Comparison of ENCODE assay signal across 9 cellular contexts in the genomic region with DNA sequence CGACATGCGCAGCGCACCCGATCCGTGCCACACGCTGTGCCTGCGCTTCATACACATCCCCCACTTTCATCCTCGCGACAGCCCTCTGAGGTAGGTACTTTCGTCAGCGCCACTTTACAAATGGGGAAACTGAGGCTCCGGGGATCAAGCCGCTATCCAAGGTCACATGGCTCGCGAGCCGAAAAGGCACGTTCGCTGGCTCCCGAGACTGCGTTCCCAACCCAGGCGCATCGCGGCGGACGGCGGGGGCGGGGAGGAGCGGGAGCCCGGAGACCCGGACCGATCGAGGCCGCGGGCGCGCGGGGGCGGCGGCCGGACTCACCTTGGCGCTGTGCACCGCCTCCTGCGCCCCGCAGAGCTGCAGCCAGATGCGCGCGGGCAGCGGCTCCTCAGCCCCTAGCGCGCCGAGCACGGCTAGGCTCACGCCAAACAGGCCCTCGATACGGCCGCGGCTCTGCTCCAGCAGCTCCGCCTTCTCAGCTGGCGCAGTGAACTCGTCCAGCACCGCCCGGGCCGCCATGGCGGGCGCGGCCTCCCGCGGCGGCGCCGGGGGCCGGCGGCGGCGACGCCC. TPM values are rescaled to one million over a fixed set of nuclear protein-coding genes. Genes with fewer than 3 reads are reported as not detected.
DNase-seq lines count a peak whose midpoint lies in the region; ATAC-seq, FAIRE-seq and TF ChIP-seq lines count a peak whose summit lies in the region.
"Had no signal": no experiment of that assay in that cellular context is flagged by ENCODE, and none has a peak within 500 bp of the region (broad histone marks: within the 10 kb centered on the region; RNA-seq: fewer than 3 reads in every experiment).

No MANE protein-coding gene starts in this region.

- no peaks in the 10 kb centered on the region for H3K9me3 Mint-ChIP-seq in WTC11
- H3K9me3 Mint-ChIP-seq: dendritic cell treated with granulocyte-macrophage colony-stimulating factor and Interleukin-4, amounts not matched to agents 40 ng/mL and 50 ng/mL, for 4 days had no signal

- peak; percentile 51 for FAIRE-seq in GM12892 (lab: Jason Lieb, UNC)

- no peaks in the 10 kb centered on the region for H3K9me3 ChIP-seq in effector memory CD4-positive, alpha-beta T cell (ENCODE audit: control insufficient read depth, low read length)
- no peaks in the 10 kb centered on the region for H3K9me3 ChIP-seq in mesodermal cell (ENCODE audit: control insufficient read depth, low read length)

- H3K4me1 Mint-ChIP-seq in WTC11, result peaks cover 42% of the 10 kb centered on the region

- H3K36me3 ChIP-seq in H7 (replicated peaks; ENCODE audit: control insufficient read depth, insufficient read depth, low read length), result no peaks in the 10 kb centered on the region
- no peaks in the 10 kb centered on the region for H3K36me3 ChIP-seq in effector memory CD4-positive, alpha-beta T cell (ENCODE audit: control insufficient read depth, insufficient read depth, low read length)
- peaks cover 25% of the 10 kb centered on the region for H3K36me3 ChIP-seq in mesodermal cell (ENCODE audit: control insufficient read depth, insufficient read depth, low read length)

- TF ChIP-seq POLR2A in GM12892 (IDR thresholded peaks at IDR 0.05; ENCODE audit: low read depth, low read length), result 0 out of 2 replicates have a peak, but pooled peaks have one; percentile 4

- H3K27ac Mint-ChIP-seq in WTC11, result peak overlapping the region; percentile 90
- H3K27ac Mint-ChIP-seq: dendritic cell treated with granulocyte-macrophage colony-stimulating factor and Interleukin-4, amounts not matched to agents 40 ng/mL and 50 ng/mL, for 4 days had no signal

- H3K4me1 ChIP-seq in effector memory CD4-positive, alpha-beta T cell (ENCODE audit: control insufficient read depth, insufficient read depth, low read length, poor library complexity, severe bottlenecking), result peaks cover 36% of the 10 kb centered on the region
- peaks cover 27% of the 10 kb centered on the region for H3K4me1 ChIP-seq in mesodermal cell (ENCODE audit: control insufficient read depth, insufficient read depth, low read length, poor library complexity, severe bottlenecking)

- H3K27me3 Mint-ChIP-seq in WTC11 (ENCODE audit: low read depth), result no peaks in the 10 kb centered on the region
- H3K27me3 Mint-ChIP-seq: dendritic cell treated with granulocyte-macrophage colony-stimulating factor and Interleukin-4, amounts not matched to agents 40 ng/mL and 50 ng/mL, for 4 days had no signal

- 0% methylated on average over 49 to 54 of the region's 76 CpGs for WGBS in mesodermal cell (ENCODE audit: insufficient coverage in 2 of 2), 2 experiments

- CTCF ChIA-PET in WTC11 (lab: Charles Lee), result interaction anchor here (6.3 kb wide), 1 partner anchor 14 kb away, joined by 90 read pairs; no protein-coding TSS in a partner anchor

- DNase-seq in GM12892 (ENCODE audit: insufficient read length) (peak; percentile 45), H7 (peak; percentile 70), LoVo (ENCODE audit: low spot score) (peak; percentile 16), WTC11 (ENCODE audit: low spot score) (peak; percentile 56), superior temporal gyrus (ENCODE audit: extremely low spot score) (peak; percentile 19), SKM-1 (lab: John Stamatoyannopoulos, UW; ENCODE audit: unreplicated experiment) (no peak)
- DNase-seq in effector memory CD4-positive, alpha-beta T cell, result peak in 2 of 3 donors; percentile 12 to 29

- peak overlapping the region; percentile 48 for H3K4me3 Mint-ChIP-seq in WTC11

- H3K27ac ChIP-seq in effector memory CD4-positive, alpha-beta T cell (ENCODE audit: insufficient read depth, low read length, poor library complexity, severe bottlenecking), result peak overlapping the region; percentile 95
- H3K27ac ChIP-seq in mesodermal cell (ENCODE audit: low read depth, low read length, severe bottlenecking), result peak overlapping the region; percentile 96

- TF ChIP-seq CTCF in WTC11 (IDR thresholded peaks at IDR 0.05), result no peak

- POLR2A ChIA-PET in WTC11 (lab: Charles Lee), result interaction anchor here (0.7 kb wide), 1 partner anchor 14 kb away, joined by 3 read pairs; no protein-coding TSS in a partner anchor

- H3K27me3 ChIP-seq in H7 (ENCODE audit: control insufficient read depth, insufficient read depth, low read length), result no peaks in the 10 kb centered on the region
- H3K27me3 ChIP-seq in effector memory CD4-positive, alpha-beta T cell (replicated peaks; ENCODE audit: control insufficient read depth, insufficient read depth, low read length, poor library complexity, severe bottlenecking), result no peaks in the 10 kb centered on the region

- ATAC-seq in WTC11, result peak; percentile 27

- H3K36me3 Mint-ChIP-seq in WTC11, result peaks cover 2% of the 10 kb centered on the region; the same call in 1 of the 2 replicates

- H3K4me3 ChIP-seq in H7 (ENCODE audit: insufficient read depth, low read depth, low read length) (peak overlapping the region; percentile 83), mesodermal cell (ENCODE audit: extremely low read depth, insufficient read depth, low read length, poor library complexity, severe bottlenecking) (peak overlapping the region; percentile 92)
- H3K4me3 ChIP-seq in effector memory CD4-positive, alpha-beta T cell (ENCODE audit: insufficient read depth, low read depth, low read length, poor library complexity, severe bottlenecking), result peak overlapping the region; percentile 83

TF ChIP-seq in WTC11, 78 proteins besides CTCF, POLR2A, EP300 and RAD21 (continues in another document):
- TF ChIP-seq, protein P1, sequence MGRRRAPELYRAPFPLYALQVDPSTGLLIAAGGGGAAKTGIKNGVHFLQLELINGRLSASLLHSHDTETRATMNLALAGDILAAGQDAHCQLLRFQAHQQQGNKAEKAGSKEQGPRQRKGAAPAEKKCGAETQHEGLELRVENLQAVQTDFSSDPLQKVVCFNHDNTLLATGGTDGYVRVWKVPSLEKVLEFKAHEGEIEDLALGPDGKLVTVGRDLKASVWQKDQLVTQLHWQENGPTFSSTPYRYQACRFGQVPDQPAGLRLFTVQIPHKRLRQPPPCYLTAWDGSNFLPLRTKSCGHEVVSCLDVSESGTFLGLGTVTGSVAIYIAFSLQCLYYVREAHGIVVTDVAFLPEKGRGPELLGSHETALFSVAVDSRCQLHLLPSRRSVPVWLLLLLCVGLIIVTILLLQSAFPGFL (CRISPR knock-in tag; IDR thresholded peaks at IDR 0.05; ENCODE audit: borderline replicate concordance), result 0 out of 2 replicates have a peak, but pooled peaks have one; percentile 33
- TF ChIP-seq MYBL2 (CRISPR knock-in tag; IDR thresholded peaks at IDR 0.05) (peak; percentile 60; the same call in 1 of the 2 replicates), ZBTB21 (CRISPR knock-in tag; IDR thresholded peaks at IDR 0.05; ENCODE audit: borderline replicate concordance) (no peak), TP53 (CRISPR knock-in tag; IDR thresholded peaks at IDR 0.05) (0 out of 2 replicates have a peak, but pooled peaks have one; percentile 40)
- TF ChIP-seq, protein P2, sequence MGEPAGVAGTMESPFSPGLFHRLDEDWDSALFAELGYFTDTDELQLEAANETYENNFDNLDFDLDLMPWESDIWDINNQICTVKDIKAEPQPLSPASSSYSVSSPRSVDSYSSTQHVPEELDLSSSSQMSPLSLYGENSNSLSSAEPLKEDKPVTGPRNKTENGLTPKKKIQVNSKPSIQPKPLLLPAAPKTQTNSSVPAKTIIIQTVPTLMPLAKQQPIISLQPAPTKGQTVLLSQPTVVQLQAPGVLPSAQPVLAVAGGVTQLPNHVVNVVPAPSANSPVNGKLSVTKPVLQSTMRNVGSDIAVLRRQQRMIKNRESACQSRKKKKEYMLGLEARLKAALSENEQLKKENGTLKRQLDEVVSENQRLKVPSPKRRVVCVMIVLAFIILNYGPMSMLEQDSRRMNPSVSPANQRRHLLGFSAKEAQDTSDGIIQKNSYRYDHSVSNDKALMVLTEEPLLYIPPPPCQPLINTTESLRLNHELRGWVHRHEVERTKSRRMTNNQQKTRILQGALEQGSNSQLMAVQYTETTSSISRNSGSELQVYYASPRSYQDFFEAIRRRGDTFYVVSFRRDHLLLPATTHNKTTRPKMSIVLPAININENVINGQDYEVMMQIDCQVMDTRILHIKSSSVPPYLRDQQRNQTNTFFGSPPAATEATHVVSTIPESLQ (CRISPR knock-in tag; IDR thresholded peaks at IDR 0.05), result no peak
- TF ChIP-seq, protein P3, sequence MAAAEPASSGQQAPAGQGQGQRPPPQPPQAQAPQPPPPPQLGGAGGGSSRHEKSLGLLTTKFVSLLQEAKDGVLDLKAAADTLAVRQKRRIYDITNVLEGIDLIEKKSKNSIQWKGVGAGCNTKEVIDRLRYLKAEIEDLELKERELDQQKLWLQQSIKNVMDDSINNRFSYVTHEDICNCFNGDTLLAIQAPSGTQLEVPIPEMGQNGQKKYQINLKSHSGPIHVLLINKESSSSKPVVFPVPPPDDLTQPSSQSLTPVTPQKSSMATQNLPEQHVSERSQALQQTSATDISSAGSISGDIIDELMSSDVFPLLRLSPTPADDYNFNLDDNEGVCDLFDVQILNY (CRISPR knock-in tag; IDR thresholded peaks at IDR 0.05), result peak; percentile 32; the same call in 1 of the 2 replicates
- TF ChIP-seq, protein P4, sequence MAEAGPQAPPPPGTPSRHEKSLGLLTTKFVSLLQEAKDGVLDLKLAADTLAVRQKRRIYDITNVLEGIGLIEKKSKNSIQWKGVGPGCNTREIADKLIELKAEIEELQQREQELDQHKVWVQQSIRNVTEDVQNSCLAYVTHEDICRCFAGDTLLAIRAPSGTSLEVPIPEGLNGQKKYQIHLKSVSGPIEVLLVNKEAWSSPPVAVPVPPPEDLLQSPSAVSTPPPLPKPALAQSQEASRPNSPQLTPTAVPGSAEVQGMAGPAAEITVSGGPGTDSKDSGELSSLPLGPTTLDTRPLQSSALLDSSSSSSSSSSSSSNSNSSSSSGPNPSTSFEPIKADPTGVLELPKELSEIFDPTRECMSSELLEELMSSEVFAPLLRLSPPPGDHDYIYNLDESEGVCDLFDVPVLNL (CRISPR knock-in tag; IDR thresholded peaks at IDR 0.05; ENCODE audit: borderline replicate concordance, low read depth), result peak; percentile 75; the same call in 1 of the 2 replicates
- TF ChIP-seq, protein P5, sequence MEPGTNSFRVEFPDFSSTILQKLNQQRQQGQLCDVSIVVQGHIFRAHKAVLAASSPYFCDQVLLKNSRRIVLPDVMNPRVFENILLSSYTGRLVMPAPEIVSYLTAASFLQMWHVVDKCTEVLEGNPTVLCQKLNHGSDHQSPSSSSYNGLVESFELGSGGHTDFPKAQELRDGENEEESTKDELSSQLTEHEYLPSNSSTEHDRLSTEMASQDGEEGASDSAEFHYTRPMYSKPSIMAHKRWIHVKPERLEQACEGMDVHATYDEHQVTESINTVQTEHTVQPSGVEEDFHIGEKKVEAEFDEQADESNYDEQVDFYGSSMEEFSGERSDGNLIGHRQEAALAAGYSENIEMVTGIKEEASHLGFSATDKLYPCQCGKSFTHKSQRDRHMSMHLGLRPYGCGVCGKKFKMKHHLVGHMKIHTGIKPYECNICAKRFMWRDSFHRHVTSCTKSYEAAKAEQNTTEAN (CRISPR knock-in tag; IDR thresholded peaks at IDR 0.05), result 0 out of 2 replicates have a peak, but pooled peaks have one; percentile 66

RNA-seq across cellular contexts. Expression of a gene that starts 0.4 kb away (rescaled TPM):
- polyA plus RNA-seq in GM12892 (2012; ENCODE audit: missing spikeins), result 19.8 TPM
- 18.8 and 25.8 TPM in 2 replicates for total RNA-seq in H7 (2014; rRNA removed; shearing (Covaris generic))
- total RNA-seq in WTC11 (2021), result 25.6 to 33.5 TPM (median 29.3 TPM) in 3 replicates
- polyA plus RNA-seq in mesodermal cell (2013, experiment 1 of 2), result 27.2 TPM
- 27.3 TPM for polyA plus RNA-seq in mesodermal cell (2013, experiment 2 of 2)
